13 cellular contexts compared by ENCODE assay signal in the genomic region with DNA sequence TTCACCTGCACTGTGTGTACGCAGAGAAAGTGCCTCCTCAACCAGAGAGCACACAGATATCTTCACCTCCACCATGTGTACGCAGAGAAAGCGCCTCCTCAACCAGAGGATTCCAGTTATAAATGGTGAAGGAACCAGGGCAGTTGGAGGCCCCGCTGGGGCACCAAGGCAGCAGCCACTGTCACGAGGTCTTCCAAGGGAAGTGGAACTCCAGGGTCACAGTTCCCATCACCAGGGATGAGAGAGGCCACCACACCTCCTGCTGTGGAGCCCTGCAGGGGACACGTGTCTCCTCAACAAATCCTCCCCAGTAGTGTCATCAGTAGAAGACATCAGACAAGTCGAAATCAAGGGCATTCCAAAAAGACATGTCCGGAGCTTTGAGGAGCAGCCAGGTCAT. TPM values are rescaled to one million over a fixed set of nuclear protein-coding genes. Genes with fewer than 3 reads are reported as not detected.
DNase-seq lines count a peak whose midpoint lies in the region; ATAC-seq and TF ChIP-seq lines count a peak whose summit lies in the region.
"Had no signal": no experiment of that assay in that cellular context is flagged by ENCODE, and none has a peak within 500 bp of the region (broad histone marks: within the 10 kb centered on the region; RNA-seq: fewer than 3 reads in every experiment).

No MANE protein-coding gene starts in this region.

- H3K9me1 ChIP-seq in IMR-90 (ENCODE audit: insufficient read depth, low read length) = peaks cover 15% of the 10 kb centered on the region

- peaks cover 13% of the 10 kb centered on the region for H3K36me3 Mint-ChIP-seq in activated naive CD8-positive, alpha-beta T cell treated with anti-CD3 and anti-CD28 coated beads, Interleukin-2, amount 10 ng/mL, durations not matched to agents 7 days and 5 days
- H3K36me3 Mint-ChIP-seq in activated naive CD8-positive, alpha-beta T cell treated with anti-CD3 and anti-CD28 coated beads, Interleukin-2, amount 50 U/mL, for 24 hours (ENCODE audit: low read depth) = peaks cover 12% of the 10 kb centered on the region

- no peak overlapping the region; the same call in 1 of the 2 replicates for H3K56ac ChIP-seq in IMR-90 (ENCODE audit: extremely low read depth, insufficient read depth, low read length)

- H2BK15ac ChIP-seq in IMR-90 (ENCODE audit: low read depth, low read length) = no peak overlapping the region; the same call in 2 of the 3 replicates

- POLR2A ChIA-PET in activated naive CD8-positive, alpha-beta T cell treated with anti-CD3 and anti-CD28 coated beads, Interleukin-2, amount 10 ng/mL, durations not matched to agents 7 days and 5 days (lab: Charles Lee) = no interaction called here
- POLR2A ChIA-PET in IMR-90 (lab: Charles Lee; ENCODE audit: unreplicated experiment) = no interaction called here

- H2BK120ac ChIP-seq in IMR-90 (ENCODE audit: low read depth, low read length) = no peak overlapping the region

- H2AFZ ChIP-seq in IMR-90 (replicated peaks; ENCODE audit: low read length, poor library complexity) = no peak overlapping the region

- 0 out of 2 replicates have a peak overlapping the region, but pooled peaks have one; percentile 20 for H2AK5ac ChIP-seq in IMR-90 (ENCODE audit: low read depth, low read length)

- H3K4me3 ChIP-seq in IMR-90 (ENCODE audit: insufficient read depth, low read depth, low read length) (no peak overlapping the region), testis (no peak overlapping the region)
- H3K4me3 ChIP-seq: A549 had no signal

- H3K27ac Mint-ChIP-seq in activated naive CD8-positive, alpha-beta T cell treated with anti-CD3 and anti-CD28 coated beads, Interleukin-2, amount 10 ng/mL, durations not matched to agents 7 days and 5 days = peak overlapping the region; percentile 18
- H3K27ac Mint-ChIP-seq in activated naive CD8-positive, alpha-beta T cell treated with anti-CD3 and anti-CD28 coated beads, Interleukin-2, amount 50 U/mL, for 24 hours = no peak overlapping the region
- H3K27ac Mint-ChIP-seq: IgD-negative memory B cell had no signal

- H3K18ac ChIP-seq in IMR-90 (ENCODE audit: low read depth, low read length) = no peak overlapping the region; the same call in 1 of the 2 replicates

- H2AK9ac ChIP-seq in IMR-90 (replicated peaks; ENCODE audit: low read depth, low read length, poor library complexity) = no peak overlapping the region

- TF ChIP-seq POLR2A in IMR-90 (IDR thresholded peaks at IDR 0.05; ENCODE audit: low read depth, low read length) = no peak
- TF ChIP-seq POLR2A in testis (IDR thresholded peaks at IDR 0.05) = no peak

- in situ Hi-C loops in IMR-90 (cut with MboI; ENCODE audit: low sequenced_read_pairs) = no loop called here

- H2BK20ac ChIP-seq in IMR-90 (ENCODE audit: low read depth, low read length) = no peak overlapping the region

- no peak overlapping the region for H3K9ac ChIP-seq in IMR-90 (ENCODE audit: low read depth, low read length)

- H4K91ac ChIP-seq in IMR-90 (ENCODE audit: insufficient read depth, low read depth, low read length) = no peak overlapping the region

- H3K27me3 Mint-ChIP-seq in activated naive CD8-positive, alpha-beta T cell treated with anti-CD3 and anti-CD28 coated beads, Interleukin-2, amount 10 ng/mL, durations not matched to agents 7 days and 5 days = no peaks in the 10 kb centered on the region
- no peaks in the 10 kb centered on the region for H3K27me3 Mint-ChIP-seq in activated naive CD8-positive, alpha-beta T cell treated with anti-CD3 and anti-CD28 coated beads, Interleukin-2, amount 50 U/mL, for 24 hours
- H3K27me3 Mint-ChIP-seq: IgD-negative memory B cell had no signal

- CTCF ChIA-PET in IMR-90 (lab: Yijun Ruan, JAX) = no interaction called here

- H4K20me1 ChIP-seq in IMR-90 (ENCODE audit: insufficient read depth, low read length) = peaks cover 16% of the 10 kb centered on the region

- H4K5ac ChIP-seq in IMR-90 (ENCODE audit: low read depth, low read length) = no peak overlapping the region

- H3K27ac ChIP-seq in IMR-90 (ENCODE audit: insufficient read depth, low read length) = no peak overlapping the region
- no peak overlapping the region for H3K27ac ChIP-seq in testis
- H3K27ac ChIP-seq: A549 had no signal

- dilution Hi-C loops in IMR-90 (cut with HindIII; ENCODE audit: low sequenced_read_pairs, unreplicated experiment) = no loop called here

- H3K9me3 ChIP-seq in IMR-90 (ENCODE audit: control insufficient read depth, insufficient read depth, low read length) = no peaks in the 10 kb centered on the region
- H3K9me3 ChIP-seq in testis = no peaks in the 10 kb centered on the region
- H3K9me3 ChIP-seq: A549, BE2C had no signal

- H3K79me1 ChIP-seq in IMR-90 (ENCODE audit: low read depth in 1 of 2, low read length in 2 of 2) = no peaks in the 10 kb centered on the region

- H3K4ac ChIP-seq in IMR-90 (ENCODE audit: low read depth, low read length) = no peak overlapping the region

- no peak overlapping the region for H3K23ac ChIP-seq in IMR-90 (ENCODE audit: low read depth, low read length)

- H3K4me2 ChIP-seq in IMR-90 (ENCODE audit: low read depth, low read length) = no peak overlapping the region
- H3K4me2 ChIP-seq: A549 had no signal

- TF ChIP-seq CTCF in IMR-90 (conservative IDR thresholded peaks at IDR 0.05; ENCODE audit: low read depth, low read length) = no peak
- TF ChIP-seq CTCF in testis (IDR thresholded peaks at IDR 0.05) = no peak

- H3K9me3 Mint-ChIP-seq in activated naive CD8-positive, alpha-beta T cell treated with anti-CD3 and anti-CD28 coated beads, Interleukin-2, amount 10 ng/mL, durations not matched to agents 7 days and 5 days = no peaks in the 10 kb centered on the region
- H3K9me3 Mint-ChIP-seq in activated naive CD8-positive, alpha-beta T cell treated with anti-CD3 and anti-CD28 coated beads, Interleukin-2, amount 50 U/mL, for 24 hours = no peaks in the 10 kb centered on the region

- intact Hi-C loops in IMR-90 (cut with micrococcal nuclease) = no loop called here
- intact Hi-C loops in testis (cut with DNase I; ENCODE audit: low total_unique reads) = no loop called here

- no CpG with 5 or more reads among the region's 8 CpGs for WGBS in IMR-90 (ENCODE audit: extremely low coverage in 2 of 2, insufficient read length in 1 of 2), 2 experiments
- 76 to 91% methylated on average over 6 to 8 of the region's 8 CpGs for WGBS in testis, 2 donors

- DNase-seq in activated naive CD8-positive, alpha-beta T cell treated with anti-CD3 and anti-CD28 coated beads, Interleukin-2, amount 10 ng/mL, durations not matched to agents 7 days and 5 days = no peak
- DNase-seq in activated naive CD8-positive, alpha-beta T cell treated with anti-CD3 and anti-CD28 coated beads, Interleukin-2, amount 50 U/mL, for 24 hours = no peak
- DNase-seq in IMR-90 = no peak
- peak; percentile 38 for DNase-seq in islet precursor cell
- peak; percentile 9 for DNase-seq in testis
- no peak for DNase-seq in activated gamma-delta T cell treated with Interleukin-2 at 50 U/mL for 16 hours
- no peak for DNase-seq in ureter (ENCODE audit: low spot score)
- DNase-seq: DMS53 had no signal

- no peak overlapping the region for H3K14ac ChIP-seq in IMR-90 (replicated peaks; ENCODE audit: low read depth, low read length)

- H3K4me1 ChIP-seq in IMR-90 (ENCODE audit: control insufficient read depth, insufficient read depth, low read length) (peaks cover 14% of the 10 kb centered on the region), testis (peaks cover 3% of the 10 kb centered on the region)
- H3K4me1 ChIP-seq: A549, BE2C had no signal

- no peak overlapping the region for H4K8ac ChIP-seq in IMR-90 (ENCODE audit: low read depth in 2 of 2, low read length in 2 of 2)

- ATAC-seq in activated naive CD8-positive, alpha-beta T cell treated with anti-CD3 and anti-CD28 coated beads, Interleukin-2, amount 10 ng/mL, durations not matched to agents 7 days and 5 days (ENCODE audit: low read depth) = no peak
- no peak for ATAC-seq in activated naive CD8-positive, alpha-beta T cell treated with anti-CD3 and anti-CD28 coated beads, Interleukin-2, amount 50 U/mL, for 24 hours
- ATAC-seq in IMR-90 (ENCODE audit: low read depth) = no peak
- ATAC-seq: A549, HCT116 had no signal

- H3K36me3 ChIP-seq in IMR-90 (ENCODE audit: control insufficient read depth, insufficient read depth, low read length) (no peaks in the 10 kb centered on the region; the same call in 1 of the 2 replicates), testis (ENCODE audit: low read depth, missing control alignments) (no peaks in the 10 kb centered on the region)
- H3K36me3 ChIP-seq: BE2C had no signal

- no TSS peak for BruUV-seq in IMR-90 (replicated peaks; lab: Mats Ljungman, UMichigan)

- H3K27me3 ChIP-seq in IMR-90 (ENCODE audit: control insufficient read depth, insufficient read depth, low read length) = no peaks in the 10 kb centered on the region
- H3K27me3 ChIP-seq in testis = no peaks in the 10 kb centered on the region
- H3K27me3 ChIP-seq: BE2C had no signal

- no peak overlapping the region for H3K4me3 Mint-ChIP-seq in activated naive CD8-positive, alpha-beta T cell treated with anti-CD3 and anti-CD28 coated beads, Interleukin-2, amount 10 ng/mL, durations not matched to agents 7 days and 5 days
- no peak overlapping the region for H3K4me3 Mint-ChIP-seq in activated naive CD8-positive, alpha-beta T cell treated with anti-CD3 and anti-CD28 coated beads, Interleukin-2, amount 50 U/mL, for 24 hours

- H2BK5ac ChIP-seq in IMR-90 (ENCODE audit: low read depth, low read length, poor library complexity, severe bottlenecking) = no peak overlapping the region

- peaks cover 24% of the 10 kb centered on the region for H3K4me1 Mint-ChIP-seq in activated naive CD8-positive, alpha-beta T cell treated with anti-CD3 and anti-CD28 coated beads, Interleukin-2, amount 10 ng/mL, durations not matched to agents 7 days and 5 days
- H3K4me1 Mint-ChIP-seq in activated naive CD8-positive, alpha-beta T cell treated with anti-CD3 and anti-CD28 coated beads, Interleukin-2, amount 50 U/mL, for 24 hours = peaks cover 29% of the 10 kb centered on the region

- TF ChIP-seq RAD21 in IMR-90 (IDR thresholded peaks at IDR 0.05; ENCODE audit: low read length) = no peak

TF ChIP-seq in IMR-90, 13 proteins besides CTCF, POLR2A, EP300 and RAD21 (continues in another document):
- TF ChIP-seq RCOR1 (IDR thresholded peaks at IDR 0.05; ENCODE audit: insufficient replicate concordance, low read length) (no peak), SMC3 (IDR thresholded peaks at IDR 0.05; ENCODE audit: low read depth, low read length) (no peak), MAFK (IDR thresholded peaks at IDR 0.05; ENCODE audit: low read depth, low read length) (no peak), RFX5 (IDR thresholded peaks at IDR 0.05; ENCODE audit: low read depth, low read length) (no peak)

RNA-seq across cellular contexts. Expression of a gene that starts 28.2 kb away (rescaled TPM):
- 10 to 100 TPM; 46.9 to 50.8 TPM for total RNA-seq in activated naive CD8-positive, alpha-beta T cell treated with anti-CD3 and anti-CD28 coated beads, Interleukin-2, amount 10 ng/mL, durations not matched to agents 7 days and 5 days
- total RNA-seq in IMR-90 (2012; rRNA removed) (0.28 and 0.36 TPM in 2 replicates), testis (10 to 100 TPM; 22.2 to 28.1 TPM), ureter (13.8 TPM)
- polyA plus RNA-seq in IMR-90 (2012; rRNA removed) (1.8 TPM in 2 replicates), testis (ENCODE audit: insufficient read depth, low read depth, low replicate concordance) (27.5 TPM)
- 0.86 and 2.1 TPM in 2 replicates for polyA plus RNA-seq in IMR-90 (2012; cell fraction: cytosol; rRNA removed)
- polyA plus RNA-seq in IMR-90 (2012; cell fraction: nucleus; rRNA removed; ENCODE audit: low replicate concordance) = 2.4 and 4.0 TPM in 2 replicates
- total RNA-seq: HT-29 had no signal

Comparison
In these comparisons a context has a peak if more than half of its experiments do, and no peak if none do; other contexts are left out.
1. DNase-seq: peak in islet precursor cell (single experiment) and testis (single experiment); none in activated naive CD8-positive, alpha-beta T cell treated with anti-CD3 and anti-CD28 coated beads, Interleukin-2, amount 10 ng/mL, durations not matched to agents 7 days and 5 days (single experiment), activated naive CD8-positive, alpha-beta T cell treated with anti-CD3 and anti-CD28 coated beads, Interleukin-2, amount 50 U/mL, for 24 hours (single experiment), IMR-90 (single experiment), activated gamma-delta T cell treated with Interleukin-2 at 50 U/mL for 16 hours (single experiment) and ureter (single experiment).
2. RNA of a gene that starts 28.2 kb away (total RNA-seq): 46.9 to 50.8 TPM in activated naive CD8-positive, alpha-beta T cell treated with anti-CD3 and anti-CD28 coated beads, Interleukin-2, amount 10 ng/mL, durations not matched to agents 7 days and 5 days, 22.2 to 28.1 TPM in testis and 13.8 TPM in ureter (single experiment); 0.28 to 0.36 TPM in IMR-90; every median in the first group is over 10 times any median in the second.